Comparison of ENCODE assay signal across 1 cellular context in genomic region chr5:127650649-127651048, GRCh38.
TF ChIP-seq lines count a peak whose summit lies in the region.

No MANE protein-coding gene starts in this region.

TF ChIP-seq in GM23338, 12 proteins besides CTCF, POLR2A, EP300 and RAD21 (continued from another document):
- TF ChIP-seq, protein P1, sequence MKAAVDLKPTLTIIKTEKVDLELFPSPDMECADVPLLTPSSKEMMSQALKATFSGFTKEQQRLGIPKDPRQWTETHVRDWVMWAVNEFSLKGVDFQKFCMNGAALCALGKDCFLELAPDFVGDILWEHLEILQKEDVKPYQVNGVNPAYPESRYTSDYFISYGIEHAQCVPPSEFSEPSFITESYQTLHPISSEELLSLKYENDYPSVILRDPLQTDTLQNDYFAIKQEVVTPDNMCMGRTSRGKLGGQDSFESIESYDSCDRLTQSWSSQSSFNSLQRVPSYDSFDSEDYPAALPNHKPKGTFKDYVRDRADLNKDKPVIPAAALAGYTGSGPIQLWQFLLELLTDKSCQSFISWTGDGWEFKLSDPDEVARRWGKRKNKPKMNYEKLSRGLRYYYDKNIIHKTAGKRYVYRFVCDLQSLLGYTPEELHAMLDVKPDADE (IDR thresholded peaks at IDR 0.05): no peak
- no peak for TF ChIP-seq CREB1 (CRISPR knock-in tag; IDR thresholded peaks at IDR 0.05; ENCODE audit: low read depth)
- no peak for TF ChIP-seq ZNF462 (CRISPR knock-in tag; IDR thresholded peaks at IDR 0.05)
- no peak for TF ChIP-seq ZNF331 (CRISPR knock-in tag; IDR thresholded peaks at IDR 0.05; ENCODE audit: low read depth)
- TF ChIP-seq NANOG (IDR thresholded peaks at IDR 0.05; ENCODE audit: borderline replicate concordance): no peak
- TF ChIP-seq POLR2AphosphoS5 (IDR thresholded peaks at IDR 0.05; ENCODE audit: low read depth): no peak
- no peak for TF ChIP-seq JUNB (IDR thresholded peaks at IDR 0.05; ENCODE audit: unreplicated experiment)
TF ChIP-seq in GM23338: peak in this region for 0.
